Comparison of ENCODE assay signal across 1 cellular context in genomic region chr3:148307443-148307843, GRCh38.
TF ChIP-seq lines count a peak whose summit lies in the region.

No MANE protein-coding gene starts in this region.

TF ChIP-seq in GM12878, 131 proteins besides CTCF, POLR2A, EP300 and RAD21 (continued from another document):
- TF ChIP-seq RELB (IDR thresholded peaks at IDR 0.05; ENCODE audit: low read depth) (0 out of 2 replicates have a peak, but pooled peaks have one; percentile 25), STAT1 (conservative IDR thresholded peaks at IDR 0.05) (no peak), IKZF1 (conservative IDR thresholded peaks at IDR 0.05) (peak; percentile 54), SMARCA5 (IDR thresholded peaks at IDR 0.05) (no peak), ZNF217 (IDR thresholded peaks at IDR 0.05) (peak; percentile 75), ZNF207 (IDR thresholded peaks at IDR 0.05; ENCODE audit: borderline replicate concordance) (no peak), IKZF2 (IDR thresholded peaks at IDR 0.05) (peak; percentile 70 to 79), CHD1 (IDR thresholded peaks at IDR 0.05; ENCODE audit: low read depth, low read length) (no peak), CREM (IDR thresholded peaks at IDR 0.05; ENCODE audit: low read depth) (no peak), MEF2B (IDR thresholded peaks at IDR 0.05; ENCODE audit: partially characterized antibody, poor library complexity, severe bottlenecking) (peak; percentile 71), RELA (IDR thresholded peaks at IDR 0.05; ENCODE audit: borderline replicate concordance, partially characterized antibody) (no peak), ATF7 (IDR thresholded peaks at IDR 0.05; ENCODE audit: low read depth) (peak; percentile 57), DPF2 (IDR thresholded peaks at IDR 0.05) (peak; percentile 78), ATF2 (IDR thresholded peaks at IDR 0.05; ENCODE audit: low read length) (no peak), STAT3 (IDR thresholded peaks at IDR 0.05; ENCODE audit: low read depth, low read length) (no peak), FOXM1 (IDR thresholded peaks at IDR 0.05; ENCODE audit: low read depth, low read length) (no peak), BHLHE40 (IDR thresholded peaks at IDR 0.05; ENCODE audit: borderline replicate concordance in 1 of 2, low read depth in 2 of 2, low read length in 1 of 2) (peak in 1 of 2 experiments; percentile 29; a peak in 1 of 4 replicates), LARP7 (IDR thresholded peaks at IDR 0.05) (no peak), PML (IDR thresholded peaks at IDR 0.05; ENCODE audit: low read length) (no peak), USF1 (IDR thresholded peaks at IDR 0.05; ENCODE audit: borderline replicate concordance, extremely low read length, insufficient read depth, low read depth, low read length) (no peak), PBX3 (IDR thresholded peaks at IDR 0.05; ENCODE audit: insufficient replicate concordance, low read depth, low read length) (no peak), BCL11A (IDR thresholded peaks at IDR 0.05; ENCODE audit: low read depth, low read length) (no peak), JUNB (IDR thresholded peaks at IDR 0.05) (0 out of 2 replicates have a peak, but pooled peaks have one; percentile 4)
